ENCODE assay signal across 17 cellular contexts in the genomic region with DNA sequence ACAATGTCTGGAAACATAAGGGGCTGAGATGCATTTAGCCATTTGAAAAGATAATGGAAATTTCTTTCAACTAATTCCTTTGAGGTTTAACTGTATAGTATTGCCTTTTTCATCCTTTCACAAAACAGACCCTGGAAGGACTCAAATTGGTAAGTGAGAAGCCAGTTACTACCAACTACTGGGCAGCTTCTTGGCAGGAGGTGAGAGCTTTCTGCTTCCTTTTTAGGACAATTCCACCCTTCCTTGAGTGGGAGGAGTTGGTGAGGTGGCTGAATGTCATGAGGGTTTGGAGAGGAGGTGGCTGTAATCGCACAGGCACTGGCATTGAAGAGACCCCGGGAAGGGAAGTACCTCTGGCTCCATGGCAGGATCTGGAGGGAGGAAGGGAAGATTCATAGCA.
DNase-seq lines count a peak whose midpoint lies in the region; ATAC-seq lines count a peak whose summit lies in the region.
"Had no signal": no experiment of that assay in that cellular context is flagged by ENCODE, and none has a peak within 500 bp of the region (broad histone marks: within the 10 kb centered on the region; RNA-seq: fewer than 3 reads in every experiment).

No MANE protein-coding gene starts in this region.

- CTCF ChIA-PET in activated naive CD4-positive, alpha-beta T cell treated with anti-CD3 and anti-CD28 coated beads, Interleukin-2, amount 10 ng/mL, durations not matched to agents 7 days and 5 days (lab: Charles Lee), result interaction anchor here (1.8 kb wide), 1 partner anchor 37 kb away, joined by 6 read pairs; no protein-coding TSS in a partner anchor

- no peak for DNase-seq in activated naive CD4-positive, alpha-beta T cell treated with anti-CD3 and anti-CD28 coated beads, Interleukin-2, amount 10 ng/mL, durations not matched to agents 7 days and 5 days
- DNase-seq in activated naive CD4-positive, alpha-beta T cell (lab: John Stamatoyannopoulos, UW), result no peak
- DNase-seq in NAMALWA (ENCODE audit: low spot score) (peak; percentile 9), NCI-H1092 treated with DMSO at 0.1 percent for 48 hours (lab: John Stamatoyannopoulos, UW) (no peak), NCI-H748 treated with DMSO at 0.1 percent for 48 hours (lab: John Stamatoyannopoulos, UW) (no peak), UCSD-AML1 (lab: John Stamatoyannopoulos, UW; ENCODE audit: unreplicated experiment) (no peak)
- DNase-seq in activated naive CD8-positive, alpha-beta T cell treated with anti-CD3 and anti-CD28 coated beads for 36 hours, result no peak
- DNase-seq in stimulated activated naive CD8-positive, alpha-beta T cell treated with anti-CD3 and anti-CD28 coated beads, Interleukin-15, amount 100 ng/mL, for 72 hours, result no peak
- DNase-seq: brain microvascular endothelial cell, cortex of kidney, GDM1, HFFc6, lower lobe of right lung, NCI-H1436, NCI-H2227 treated with DMSO at 0.1 percent for 48 hours, posterior cingulate gyrus, substantia nigra had no signal

- H3K27me3 Mint-ChIP-seq in activated naive CD4-positive, alpha-beta T cell treated with anti-CD3 and anti-CD28 coated beads, Interleukin-2, amount 10 ng/mL, durations not matched to agents 7 days and 5 days, result peaks cover 3% of the 10 kb centered on the region
- H3K27me3 Mint-ChIP-seq in activated naive CD8-positive, alpha-beta T cell treated with anti-CD3 and anti-CD28 coated beads for 36 hours, result no peaks in the 10 kb centered on the region
- no peaks in the 10 kb centered on the region for H3K27me3 Mint-ChIP-seq in stimulated activated naive CD8-positive, alpha-beta T cell treated with anti-CD3 and anti-CD28 coated beads, Interleukin-15, amount 100 ng/mL, for 72 hours

- H3K4me1 Mint-ChIP-seq in activated naive CD4-positive, alpha-beta T cell treated with anti-CD3 and anti-CD28 coated beads, Interleukin-2, amount 10 ng/mL, durations not matched to agents 7 days and 5 days, result peaks cover 71% of the 10 kb centered on the region
- H3K4me1 Mint-ChIP-seq in activated naive CD8-positive, alpha-beta T cell treated with anti-CD3 and anti-CD28 coated beads for 36 hours, result peaks cover 55% of the 10 kb centered on the region
- peaks cover 53% of the 10 kb centered on the region for H3K4me1 Mint-ChIP-seq in stimulated activated naive CD8-positive, alpha-beta T cell treated with anti-CD3 and anti-CD28 coated beads, Interleukin-15, amount 100 ng/mL, for 72 hours

- peak overlapping the region; percentile 86 for H3K27ac Mint-ChIP-seq in activated naive CD4-positive, alpha-beta T cell treated with anti-CD3 and anti-CD28 coated beads, Interleukin-2, amount 10 ng/mL, durations not matched to agents 7 days and 5 days
- peak overlapping the region; percentile 85 for H3K27ac Mint-ChIP-seq in activated naive CD8-positive, alpha-beta T cell treated with anti-CD3 and anti-CD28 coated beads for 36 hours
- peak overlapping the region in 1 of 2 donors; percentile 97 for H3K27ac Mint-ChIP-seq in stimulated activated naive CD8-positive, alpha-beta T cell treated with anti-CD3 and anti-CD28 coated beads, Interleukin-15, amount 100 ng/mL, for 72 hours
- H3K27ac Mint-ChIP-seq: HFFc6 had no signal

- H3K4me3 Mint-ChIP-seq in activated naive CD4-positive, alpha-beta T cell treated with anti-CD3 and anti-CD28 coated beads, Interleukin-2, amount 10 ng/mL, durations not matched to agents 7 days and 5 days, result peak overlapping the region; percentile 74
- peak overlapping the region; percentile 35 for H3K4me3 Mint-ChIP-seq in activated naive CD8-positive, alpha-beta T cell treated with anti-CD3 and anti-CD28 coated beads for 36 hours
- H3K4me3 Mint-ChIP-seq in stimulated activated naive CD8-positive, alpha-beta T cell treated with anti-CD3 and anti-CD28 coated beads, Interleukin-15, amount 100 ng/mL, for 72 hours, result peak overlapping the region; percentile 17 to 67
- H3K4me3 Mint-ChIP-seq: HFFc6 had no signal

- H3K36me3 Mint-ChIP-seq in activated naive CD4-positive, alpha-beta T cell treated with anti-CD3 and anti-CD28 coated beads, Interleukin-2, amount 10 ng/mL, durations not matched to agents 7 days and 5 days, result peaks cover 27% of the 10 kb centered on the region
- H3K36me3 Mint-ChIP-seq in activated naive CD8-positive, alpha-beta T cell treated with anti-CD3 and anti-CD28 coated beads for 36 hours, result peaks cover 13% of the 10 kb centered on the region

- peaks cover 3% of the 10 kb centered on the region for H3K9me3 Mint-ChIP-seq in activated naive CD4-positive, alpha-beta T cell treated with anti-CD3 and anti-CD28 coated beads, Interleukin-2, amount 10 ng/mL, durations not matched to agents 7 days and 5 days
- H3K9me3 Mint-ChIP-seq in activated naive CD8-positive, alpha-beta T cell treated with anti-CD3 and anti-CD28 coated beads for 36 hours, result peaks cover 3% of the 10 kb centered on the region
- H3K9me3 Mint-ChIP-seq in stimulated activated naive CD8-positive, alpha-beta T cell treated with anti-CD3 and anti-CD28 coated beads, Interleukin-15, amount 100 ng/mL, for 72 hours, result peaks cover 0 to 7% of the 10 kb centered on the region in 2 donors
- H3K9me3 Mint-ChIP-seq: HFFc6 had no signal

- no peak for ATAC-seq in stimulated activated naive CD8-positive, alpha-beta T cell treated with anti-CD3 and anti-CD28 coated beads, Interleukin-15, amount 100 ng/mL, for 72 hours
- ATAC-seq: lower lobe of right lung had no signal
